Comparison of ENCODE assay signal across 3 cellular contexts in the genomic region with DNA sequence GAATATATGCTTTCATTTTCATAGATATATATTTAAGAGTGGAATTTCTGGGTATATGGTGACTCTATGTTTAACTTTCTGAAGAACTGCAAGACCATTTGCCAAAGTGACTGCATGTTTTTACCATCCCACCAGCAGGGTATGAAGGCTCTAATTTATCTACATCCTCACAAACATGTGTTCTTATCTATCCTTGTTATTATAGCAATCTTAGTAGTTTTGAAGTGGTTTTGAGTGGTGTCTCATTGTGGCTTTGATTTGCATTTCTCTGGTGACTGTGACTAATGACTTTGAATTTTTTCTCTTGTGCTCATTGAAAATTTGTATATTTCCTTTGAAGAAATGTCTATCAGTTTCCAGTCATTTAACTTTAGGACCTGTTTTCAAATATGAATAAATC.
TF ChIP-seq lines count a peak whose summit lies in the region.

No MANE protein-coding gene starts in this region.

TF ChIP-seq in SK-N-SH, 30 proteins besides CTCF, POLR2A, EP300 and RAD21 (continued from another document):
- peak; percentile 31; the same call in 1 of the 2 replicates for TF ChIP-seq PBX3 (IDR thresholded peaks at IDR 0.05)
- TF ChIP-seq GABPA (IDR thresholded peaks at IDR 0.05; ENCODE audit: low read depth) = no peak
- TF ChIP-seq ELF1 (IDR thresholded peaks at IDR 0.05) = no peak
- no peak for TF ChIP-seq IRF3 (IDR thresholded peaks at IDR 0.05; ENCODE audit: low read depth, low read length)
- peak; percentile 10; the same call in 1 of the 2 replicates for TF ChIP-seq TCF12 (IDR thresholded peaks at IDR 0.05)

TF ChIP-seq in SK-N-SH treated with all-trans-retinoic acid at 6 μM for 48 hours, 23 proteins besides CTCF, POLR2A, EP300 and RAD21:
- TF ChIP-seq TSHZ2 (CRISPR knock-in tag; IDR thresholded peaks at IDR 0.05) (no peak), TCF4 (CRISPR knock-in tag; IDR thresholded peaks at IDR 0.05; ENCODE audit: borderline replicate concordance) (no peak), ESRRG (CRISPR knock-in tag; IDR thresholded peaks at IDR 0.05) (no peak), ZNF565 (CRISPR knock-in tag; conservative IDR thresholded peaks at IDR 0.05; ENCODE audit: low read depth) (no peak), PATZ1 (CRISPR knock-in tag; IDR thresholded peaks at IDR 0.05; ENCODE audit: borderline replicate concordance) (no peak), RARB (CRISPR knock-in tag; IDR thresholded peaks at IDR 0.05) (no peak), CREB5 (CRISPR knock-in tag; IDR thresholded peaks at IDR 0.05; ENCODE audit: low read depth) (no peak), ZC3H10 (CRISPR knock-in tag; IDR thresholded peaks at IDR 0.05) (no peak)
TF ChIP-seq in SK-N-SH treated with all-trans-retinoic acid at 6 μM for 48 hours: peak in this region for 0.

TF ChIP-seq in IMR-90, 13 proteins besides CTCF, POLR2A, EP300 and RAD21 (continued from another document):
- no peak for TF ChIP-seq USF2 (IDR thresholded peaks at IDR 0.05; ENCODE audit: low read depth, low read length)
